ENCODE assay signal across 16 cellular contexts in genomic region chr1:178932966-178933603, GRCh38.
DNase-seq lines count a peak whose midpoint lies in the region; ATAC-seq and TF ChIP-seq lines count a peak whose summit lies in the region.
"Had no signal": no experiment of that assay in that cellular context is flagged by ENCODE, and none has a peak within 500 bp of the region (broad histone marks: within the 10 kb centered on the region; RNA-seq: fewer than 3 reads in every experiment).

No MANE protein-coding gene starts in this region.

- DNase-seq in adipocyte (ENCODE audit: low read depth) (peak; percentile 19), Right ventricle myocardium superior (no peak), naive B cell (no peak), tibial nerve (ENCODE audit: low spot score in 2 of 2) (no peak)
- DNase-seq: activated CD4-positive, alpha-beta memory T cell treated with anti-CD3 and anti-CD28 coated beads for 36 hours; DMS79 treated with DMSO at 0.1 percent for 48 hours; glutamatergic neuron; stimulated activated naive CD8-positive, alpha-beta T cell treated with anti-CD3 and anti-CD28 coated beads, Interleukin-15, amount 100 ng/mL, for 72 hours; T1000 had no signal

- H3K9ac ChIP-seq in adipocyte (ENCODE audit: low read length) = peak overlapping the region; percentile 55

- H3K9me3 ChIP-seq in adipocyte (ENCODE audit: control insufficient read depth, low read length) (no peaks in the 10 kb centered on the region), tibial nerve (no peaks in the 10 kb centered on the region)
- H3K9me3 ChIP-seq: SJSA1 had no signal

- H3K27ac ChIP-seq in tibial nerve = peak overlapping the region; percentile 39 to 90 (median 78)
- H3K27ac ChIP-seq: C4-2B, SJSA1 had no signal

- peaks cover 58% of the 10 kb centered on the region for H3K4me1 ChIP-seq in adipocyte (ENCODE audit: control insufficient read depth, insufficient read depth, low read length)
- peaks cover 0 to 89% (median 49%) of the 10 kb centered on the region in 4 donors for H3K4me1 ChIP-seq in tibial nerve
- H3K4me1 ChIP-seq: SJSA1 had no signal

- no peak for TF ChIP-seq POLR2A in tibial nerve (IDR thresholded peaks at IDR 0.05)

- no peak for TF ChIP-seq EP300 in tibial nerve (IDR thresholded peaks at IDR 0.05)

- WGBS in tibial nerve, 2 donors = 78 to 82% methylated on average over 5 of the region's 5 CpGs

- H3K9me3 Mint-ChIP-seq in naive B cell = no peaks in the 10 kb centered on the region
- H3K9me3 Mint-ChIP-seq: activated CD4-positive, alpha-beta memory T cell treated with anti-CD3 and anti-CD28 coated beads for 36 hours; activated T-helper 2 cell treated with anti-CD3 and anti-CD28 coated beads, Interferon-gamma antibody, Interleukin-2, Interleukin-4, amounts not matched to agents 10 μg/mL and 5 μg/mL and 100 μg/mL, durations not matched to agents 14 hours and 24 hours and 36 hours; neural crest cell; stimulated activated naive CD8-positive, alpha-beta T cell treated with anti-CD3 and anti-CD28 coated beads, Interleukin-15, amount 100 ng/mL, for 72 hours had no signal

- peaks cover 62 to 64% (median 63%) of the 10 kb centered on the region in 3 donors for H3K4me1 Mint-ChIP-seq in naive B cell

- peak overlapping the region; percentile 19 to 87 (median 76) for H3K27ac Mint-ChIP-seq in naive B cell
- H3K27ac Mint-ChIP-seq: activated CD4-positive, alpha-beta memory T cell treated with anti-CD3 and anti-CD28 coated beads for 36 hours; activated T-helper 2 cell treated with anti-CD3 and anti-CD28 coated beads, Interferon-gamma antibody, Interleukin-2, Interleukin-4, amounts not matched to agents 10 μg/mL and 5 μg/mL and 100 μg/mL, durations not matched to agents 14 hours and 24 hours and 36 hours had no signal

- peak overlapping the region; percentile 39 for H3K4me3 ChIP-seq in adipocyte (ENCODE audit: low read length)
- no peak overlapping the region for H3K4me3 ChIP-seq in tibial nerve
- H3K4me3 ChIP-seq: SJSA1 had no signal

- H3K36me3 ChIP-seq in adipocyte (ENCODE audit: control insufficient read depth, insufficient read depth, low read length, severe bottlenecking) = no peaks in the 10 kb centered on the region
- H3K36me3 ChIP-seq in tibial nerve = no peaks in the 10 kb centered on the region
- H3K36me3 ChIP-seq: SJSA1 had no signal

- H3K27me3 Mint-ChIP-seq in naive B cell = no peaks in the 10 kb centered on the region
- H3K27me3 Mint-ChIP-seq: activated CD4-positive, alpha-beta memory T cell treated with anti-CD3 and anti-CD28 coated beads for 36 hours had no signal

- no peak for TF ChIP-seq CTCF in tibial nerve (IDR thresholded peaks at IDR 0.05)

- no peaks in the 10 kb centered on the region for H3K36me3 Mint-ChIP-seq in naive B cell
- H3K36me3 Mint-ChIP-seq: activated CD4-positive, alpha-beta memory T cell treated with anti-CD3 and anti-CD28 coated beads for 36 hours had no signal

- H3K27me3 ChIP-seq in adipocyte (replicated peaks; ENCODE audit: control insufficient read depth, insufficient read depth, low read length) (no peaks in the 10 kb centered on the region), tibial nerve (no peaks in the 10 kb centered on the region)
- H3K27me3 ChIP-seq: SJSA1 had no signal

- H3K4me3 Mint-ChIP-seq in naive B cell = peak overlapping the region in 2 of 8 donors; percentile 7 to 57
- H3K4me3 Mint-ChIP-seq: activated CD4-positive, alpha-beta memory T cell treated with anti-CD3 and anti-CD28 coated beads for 36 hours; neural crest cell; stimulated activated naive CD8-positive, alpha-beta T cell treated with anti-CD3 and anti-CD28 coated beads, Interleukin-15, amount 100 ng/mL, for 72 hours had no signal

- peak; percentile 48 for ATAC-seq in Right ventricle myocardium superior (ENCODE audit: poor library complexity)
- no peak for ATAC-seq in naive B cell (ENCODE audit: low read depth in 2 of 2)
- no peak for ATAC-seq in HG03354 (IDR thresholded peaks at IDR 0.05; ENCODE audit: poor library complexity, severe bottlenecking, unreplicated experiment)
- no peak for ATAC-seq in HG02870 (IDR thresholded peaks at IDR 0.05; ENCODE audit: unreplicated experiment)
- no peak for ATAC-seq in HG03460 (IDR thresholded peaks at IDR 0.05; ENCODE audit: unreplicated experiment)
- ATAC-seq: stimulated activated naive CD8-positive, alpha-beta T cell treated with anti-CD3 and anti-CD28 coated beads, Interleukin-15, amount 100 ng/mL, for 72 hours had no signal

- intact Hi-C loops in Right ventricle myocardium superior (cut with DNase I) = loop anchor here (5.0 kb wide), 1 partner anchor 66 kb away; no protein-coding TSS in a partner anchor
